ENCODE assay signal across 1 cellular context in genomic region chr10:112235141-112235540, GRCh38.
TF ChIP-seq lines count a peak whose summit lies in the region.

No MANE protein-coding gene starts in this region.

TF ChIP-seq in H1, 55 proteins besides CTCF, POLR2A, EP300 and RAD21:
- no peak for TF ChIP-seq MAX (IDR thresholded peaks at IDR 0.05)
- TF ChIP-seq CREB1 (IDR thresholded peaks at IDR 0.05), result no peak
- no peak for TF ChIP-seq JUN (IDR thresholded peaks at IDR 0.05; ENCODE audit: low read depth, low read length)
- no peak for TF ChIP-seq NRF1 (IDR thresholded peaks at IDR 0.05; ENCODE audit: low read depth, low read length)
- TF ChIP-seq RXRA (IDR thresholded peaks at IDR 0.05; ENCODE audit: insufficient read depth, low read depth, low read length), result no peak
- TF ChIP-seq BACH1 (IDR thresholded peaks at IDR 0.05; ENCODE audit: low read length), result no peak
- TF ChIP-seq EGR1 (IDR thresholded peaks at IDR 0.05; ENCODE audit: borderline replicate concordance, low read depth, low read length), result no peak
- no peak for TF ChIP-seq JUND (IDR thresholded peaks at IDR 0.05; ENCODE audit: low read length)
